In the genomic region with DNA sequence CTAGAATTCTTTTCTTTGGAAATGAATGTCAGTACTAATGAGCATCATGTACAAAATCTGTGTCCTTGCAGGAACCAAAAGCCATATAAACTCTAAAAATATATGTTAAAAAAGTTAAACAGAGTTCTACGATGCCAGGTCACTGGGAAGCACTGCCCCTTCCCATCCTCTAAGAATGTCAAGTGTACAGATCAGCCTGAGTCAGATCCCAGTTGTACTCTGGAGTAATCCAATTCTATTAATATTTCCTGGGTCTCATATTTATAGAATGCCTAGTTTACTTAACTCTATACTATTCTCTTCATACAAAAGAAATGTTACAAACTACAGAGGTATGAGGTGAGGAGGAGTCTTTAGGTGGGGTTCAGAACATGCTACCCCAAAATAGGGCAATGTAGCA, we compare ENCODE assay signal across 30 cellular contexts.
"Had no signal": no experiment of that assay in that cellular context is flagged by ENCODE, and none has a peak within 500 bp of the region (broad histone marks: within the 10 kb centered on the region; RNA-seq: fewer than 3 reads in every experiment).

No MANE protein-coding gene starts in this region.

- H3K36me3 ChIP-seq: cardiac muscle cell, WERI-Rb-1 had no signal

- H3K4me1 Mint-ChIP-seq: activated CD4-positive, alpha-beta memory T cell treated with anti-CD3 and anti-CD28 coated beads, Interleukin-2, amount 10 ng/mL, durations not matched to agents 7 days and 5 days; activated CD8-positive, alpha-beta memory T cell treated with anti-CD3 and anti-CD28 coated beads, Interleukin-2, amount 10 ng/mL, durations not matched to agents 7 days and 5 days; activated naive CD4-positive, alpha-beta T cell treated with anti-CD3 and anti-CD28 coated beads, Interleukin-2, amount 10 ng/mL, durations not matched to agents 7 days and 5 days; activated naive CD8-positive, alpha-beta T cell treated with anti-CD3 and anti-CD28 coated beads, Interleukin-2, amount 50 U/mL, for 24 hours; central memory CD8-positive, alpha-beta T cell had no signal

- H3K4me3 ChIP-seq: cardiac muscle cell had no signal

- H3K27me3 ChIP-seq: cardiac muscle cell had no signal

- H3K27ac Mint-ChIP-seq: activated CD4-positive, alpha-beta memory T cell treated with anti-CD3 and anti-CD28 coated beads, Interleukin-2, amount 10 ng/mL, durations not matched to agents 7 days and 5 days; activated CD8-positive, alpha-beta memory T cell treated with anti-CD3 and anti-CD28 coated beads, Interleukin-2, amount 10 ng/mL, durations not matched to agents 7 days and 5 days; activated naive CD4-positive, alpha-beta T cell treated with anti-CD3 and anti-CD28 coated beads, Interleukin-2, amount 10 ng/mL, durations not matched to agents 7 days and 5 days; activated naive CD8-positive, alpha-beta T cell; activated naive CD8-positive, alpha-beta T cell treated with anti-CD3 and anti-CD28 coated beads, Interleukin-2, amount 50 U/mL, for 24 hours had no signal

- H3K27ac ChIP-seq: cardiac muscle cell, WERI-Rb-1 had no signal

- ATAC-seq: activated CD8-positive, alpha-beta memory T cell treated with anti-CD3 and anti-CD28 coated beads, Interleukin-2, amount 10 ng/mL, durations not matched to agents 7 days and 5 days; activated naive CD8-positive, alpha-beta T cell treated with anti-CD3 and anti-CD28 coated beads, Interleukin-2, amount 50 U/mL, for 24 hours had no signal

- DNase-seq: activated CD4-positive, alpha-beta memory T cell treated with anti-CD3 and anti-CD28 coated beads, Interleukin-2, amount 10 ng/mL, durations not matched to agents 7 days and 5 days; activated CD4-positive, alpha-beta T cell treated with anti-CD3 and anti-CD28 coated beads for 1 hour; activated CD4-positive, alpha-beta T cell treated with anti-CD3 and anti-CD28 coated beads for 48 hours; activated CD4-positive, CD25-positive, alpha-beta regulatory T cell; activated CD8-positive, alpha-beta memory T cell treated with anti-CD3 and anti-CD28 coated beads for 24 hours; activated CD8-positive, alpha-beta memory T cell treated with anti-CD3 and anti-CD28 coated beads, Interleukin-2, amount 10 ng/mL, durations not matched to agents 7 days and 5 days; activated CD8-positive, alpha-beta memory T cell treated with anti-CD3 and anti-CD28 coated beads, Interleukin-2, amount 50 U/mL, for 48 hours; activated effector memory CD4-positive, alpha-beta T cell treated with Interleukin-2 at 50 U/mL for 16 hours; activated naive CD4-positive, alpha-beta T cell treated with anti-CD3 and anti-CD28 coated beads, Interleukin-2, amount 10 ng/mL, durations not matched to agents 7 days and 5 days; activated naive CD8-positive, alpha-beta T cell treated with anti-CD3 and anti-CD28 coated beads, Interleukin-2, amount 50 U/mL, for 24 hours; activated T-cell treated with anti-CD3 and anti-CD28 coated beads, Interleukin-2, amount 50 U/mL, for 48 hours; anterior cingulate cortex; Karpas-422; NCI-H1105; NCI-H1417 treated with DMSO at 0.1 percent for 48 hours; NCI-H187 treated with DMSO at 0.1 percent for 48 hours; NCI-H2081 treated with DMSO at 0.1 percent for 48 hours; NCI-H345; NCI-H524 treated with DMSO at 0.1 percent for 48 hours; NCI-H748 treated with DMSO at 0.1 percent for 48 hours; NK-92 treated with Interleukin-12 subunit alpha and Interleukin-12 subunit beta, amount 100 ng/mL, for 24 hours; Right ventricle myocardium superior; SW 1271; T-helper 1 cell; T-helper 2 cell; T-helper 9 cell; WERI-Rb-1 had no signal

- H3K4me3 Mint-ChIP-seq: activated CD4-positive, alpha-beta memory T cell treated with anti-CD3 and anti-CD28 coated beads, Interleukin-2, amount 10 ng/mL, durations not matched to agents 7 days and 5 days; activated CD8-positive, alpha-beta memory T cell treated with anti-CD3 and anti-CD28 coated beads, Interleukin-2, amount 10 ng/mL, durations not matched to agents 7 days and 5 days; activated naive CD4-positive, alpha-beta T cell treated with anti-CD3 and anti-CD28 coated beads, Interleukin-2, amount 10 ng/mL, durations not matched to agents 7 days and 5 days; activated naive CD8-positive, alpha-beta T cell; activated naive CD8-positive, alpha-beta T cell treated with anti-CD3 and anti-CD28 coated beads, Interleukin-2, amount 50 U/mL, for 24 hours; central memory CD8-positive, alpha-beta T cell had no signal

- H3K27me3 Mint-ChIP-seq: activated CD4-positive, alpha-beta memory T cell treated with anti-CD3 and anti-CD28 coated beads, Interleukin-2, amount 10 ng/mL, durations not matched to agents 7 days and 5 days; activated CD8-positive, alpha-beta memory T cell treated with anti-CD3 and anti-CD28 coated beads, Interleukin-2, amount 10 ng/mL, durations not matched to agents 7 days and 5 days; activated naive CD4-positive, alpha-beta T cell treated with anti-CD3 and anti-CD28 coated beads, Interleukin-2, amount 10 ng/mL, durations not matched to agents 7 days and 5 days; activated naive CD8-positive, alpha-beta T cell; activated naive CD8-positive, alpha-beta T cell treated with anti-CD3 and anti-CD28 coated beads, Interleukin-2, amount 50 U/mL, for 24 hours; central memory CD8-positive, alpha-beta T cell had no signal

- H3K36me3 Mint-ChIP-seq: activated CD8-positive, alpha-beta memory T cell treated with anti-CD3 and anti-CD28 coated beads, Interleukin-2, amount 10 ng/mL, durations not matched to agents 7 days and 5 days; activated naive CD4-positive, alpha-beta T cell treated with anti-CD3 and anti-CD28 coated beads, Interleukin-2, amount 10 ng/mL, durations not matched to agents 7 days and 5 days; activated naive CD8-positive, alpha-beta T cell had no signal
